8 cellular contexts compared by ENCODE assay signal in the genomic region with DNA sequence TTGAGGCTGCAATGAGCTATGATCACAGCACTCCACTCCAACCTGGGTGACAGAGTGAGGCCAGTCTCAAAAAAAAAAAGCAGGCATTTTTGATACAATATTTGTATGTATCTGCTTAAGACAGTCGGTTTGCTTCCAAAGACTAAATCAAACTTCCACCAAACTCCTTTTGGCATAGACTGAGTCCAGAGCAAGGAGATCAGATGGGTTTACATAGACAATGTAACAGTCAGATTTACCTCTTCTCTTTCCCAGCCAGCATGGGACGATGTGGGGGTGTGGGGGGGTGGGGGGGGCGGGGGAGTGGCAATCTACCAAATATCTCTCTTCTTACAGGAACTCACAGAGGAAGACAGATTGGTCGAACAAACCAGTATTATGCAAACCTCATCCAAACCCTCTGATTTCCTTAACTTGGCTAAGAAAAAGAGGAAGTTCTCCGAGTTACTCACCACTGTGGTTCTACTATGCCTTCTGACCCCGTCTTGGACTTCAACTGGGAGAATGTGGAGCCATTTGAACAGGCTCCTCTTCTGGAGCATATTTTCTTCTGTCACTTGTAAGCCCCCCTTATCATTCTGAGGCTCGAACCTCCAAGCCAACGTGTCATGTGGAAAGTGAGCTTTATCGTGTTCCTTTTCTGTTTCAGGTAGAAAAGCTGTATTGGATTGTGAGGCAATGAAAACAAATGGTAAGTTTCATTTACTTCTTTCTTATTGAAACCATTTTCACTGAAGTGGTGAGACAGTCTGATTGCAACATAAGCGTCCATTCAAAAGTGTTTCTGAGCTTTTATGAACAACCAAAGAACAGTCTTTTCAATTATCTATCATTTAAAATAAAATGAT. TPM values are rescaled to one million over a fixed set of nuclear protein-coding genes. Genes with fewer than 3 reads are reported as not detected.
DNase-seq lines count a peak whose midpoint lies in the region; ATAC-seq and TF ChIP-seq lines count a peak whose summit lies in the region.

A gene with protein sequence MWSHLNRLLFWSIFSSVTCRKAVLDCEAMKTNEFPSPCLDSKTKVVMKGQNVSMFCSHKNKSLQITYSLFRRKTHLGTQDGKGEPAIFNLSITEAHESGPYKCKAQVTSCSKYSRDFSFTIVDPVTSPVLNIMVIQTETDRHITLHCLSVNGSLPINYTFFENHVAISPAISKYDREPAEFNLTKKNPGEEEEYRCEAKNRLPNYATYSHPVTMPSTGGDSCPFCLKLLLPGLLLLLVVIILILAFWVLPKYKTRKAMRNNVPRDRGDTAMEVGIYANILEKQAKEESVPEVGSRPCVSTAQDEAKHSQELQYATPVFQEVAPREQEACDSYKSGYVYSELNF (plus strand): TSS at position 451 of the 848 bp plus-strand sequence. CDS start 54 bp downstream, at position 505.

- TF ChIP-seq CTCF in DOHH2 (IDR thresholded peaks at IDR 0.05; ENCODE audit: low read depth, low read length, poor library complexity, severe bottlenecking) (no peak), HL-60 (IDR thresholded peaks at IDR 0.05; ENCODE audit: insufficient read depth, low read length) (no peak), thoracic aorta (IDR thresholded peaks at IDR 0.05) (no peak)

- H3K9me3 ChIP-seq in DOHH2 (ENCODE audit: control insufficient read depth, insufficient read depth, low read length) (no peaks in the 10 kb centered on the region), thoracic aorta (no peaks in the 10 kb centered on the region)

- H3K4me3 Mint-ChIP-seq in activated naive CD8-positive, alpha-beta T cell treated with anti-CD3 and anti-CD28 coated beads, Interleukin-2, amount 10 ng/mL, durations not matched to agents 7 days and 5 days, result peak within 1 kb of the TSS; percentile 9

- POLR2A ChIA-PET in activated naive CD8-positive, alpha-beta T cell treated with anti-CD3 and anti-CD28 coated beads, Interleukin-2, amount 10 ng/mL, durations not matched to agents 7 days and 5 days (lab: Charles Lee), result no interaction called here

- peak; percentile 97 to 99 for DNase-seq in HL-60 (ENCODE audit: low read depth in 1 of 2, low spot score in 1 of 2)
- no peak for DNase-seq in activated naive CD8-positive, alpha-beta T cell treated with anti-CD3 and anti-CD28 coated beads, Interleukin-2, amount 10 ng/mL, durations not matched to agents 7 days and 5 days
- DNase-seq in hippocampal formation (lab: John Stamatoyannopoulos, UW), result peak; percentile 19 to 40
- no peak for DNase-seq in thoracic aorta (ENCODE audit: low spot score)
- DNase-seq in activated effector memory CD4-positive, alpha-beta T cell treated with anti-CD3 and anti-CD28 coated beads, Interleukin-2, amount 50 U/mL, for 16 hours, result no peak
- no peak for DNase-seq in stimulated activated naive CD4-positive, alpha-beta T cell treated with Interleukin-2 at 50 U/mL for 16 hours (lab: John Stamatoyannopoulos, UW)

- peaks cover 12% of the 10 kb centered on the region for H3K4me1 Mint-ChIP-seq in activated naive CD8-positive, alpha-beta T cell treated with anti-CD3 and anti-CD28 coated beads, Interleukin-2, amount 10 ng/mL, durations not matched to agents 7 days and 5 days

- H3K79me2 ChIP-seq in DOHH2 (ENCODE audit: control insufficient read depth, low read length), result peaks cover 45% of the 10 kb centered on the region

- no peaks in the 10 kb centered on the region for H3K27me3 Mint-ChIP-seq in activated naive CD8-positive, alpha-beta T cell treated with anti-CD3 and anti-CD28 coated beads, Interleukin-2, amount 10 ng/mL, durations not matched to agents 7 days and 5 days

- H3K4me2 ChIP-seq in DOHH2 (ENCODE audit: low read length), result peak within 1 kb of the TSS; percentile 94

- peaks cover 43% of the 10 kb centered on the region for H3K36me3 ChIP-seq in DOHH2 (ENCODE audit: control insufficient read depth, low read length)
- no peaks in the 10 kb centered on the region for H3K36me3 ChIP-seq in thoracic aorta

- peak within 1 kb of the TSS; percentile 92 for H3K27ac ChIP-seq in DOHH2 (ENCODE audit: low read depth, low read length)
- peak within 1 kb of the TSS; percentile 88 for H3K27ac ChIP-seq in HL-60 (replicated peaks)
- peak within 1 kb of the TSS in 1 of 2 donors; percentile 34 for H3K27ac ChIP-seq in thoracic aorta

- ATAC-seq in activated naive CD8-positive, alpha-beta T cell treated with anti-CD3 and anti-CD28 coated beads, Interleukin-2, amount 10 ng/mL, durations not matched to agents 7 days and 5 days (ENCODE audit: low read depth), result no peak
- ATAC-seq in thoracic aorta (ENCODE audit: insufficient number of reproducible peaks, low FRiP score, low read depth), result no peak
- no peak for ATAC-seq in GM18498 (IDR thresholded peaks at IDR 0.05; ENCODE audit: unreplicated experiment)

- H3K4me1 ChIP-seq in DOHH2 (ENCODE audit: control insufficient read depth, low read length) (peaks cover 55% of the 10 kb centered on the region), thoracic aorta (ENCODE audit: control insufficient read depth in 1 of 2, low read depth in 2 of 2) (no peaks in the 10 kb centered on the region)

- no peaks in the 10 kb centered on the region for H3K9me3 Mint-ChIP-seq in activated naive CD8-positive, alpha-beta T cell treated with anti-CD3 and anti-CD28 coated beads, Interleukin-2, amount 10 ng/mL, durations not matched to agents 7 days and 5 days

- no peaks in the 10 kb centered on the region for H3K36me3 Mint-ChIP-seq in activated naive CD8-positive, alpha-beta T cell treated with anti-CD3 and anti-CD28 coated beads, Interleukin-2, amount 10 ng/mL, durations not matched to agents 7 days and 5 days

- H3F3A ChIP-seq in DOHH2 (ENCODE audit: control insufficient read depth, insufficient read depth), result peaks cover 13% of the 10 kb centered on the region

- no peaks in the 10 kb centered on the region for H4K20me1 ChIP-seq in DOHH2 (ENCODE audit: control insufficient read depth, insufficient read depth, low read depth, low read length)

- peak within 1 kb of the TSS; percentile 64 for H3K27ac Mint-ChIP-seq in activated naive CD8-positive, alpha-beta T cell treated with anti-CD3 and anti-CD28 coated beads, Interleukin-2, amount 10 ng/mL, durations not matched to agents 7 days and 5 days

- H3K9me2 ChIP-seq in DOHH2 (replicated peaks; ENCODE audit: control insufficient read depth, low read length), result no peaks in the 10 kb centered on the region

- H3K4me3 ChIP-seq in DOHH2 (ENCODE audit: low read length), result peak within 1 kb of the TSS; percentile 99
- H3K4me3 ChIP-seq in HL-60 (replicated peaks; ENCODE audit: insufficient read depth, low read length), result peak within 1 kb of the TSS; percentile 20
- peak within 1 kb of the TSS; percentile 15 for H3K4me3 ChIP-seq in thoracic aorta

- H3K27me3 ChIP-seq in DOHH2 (ENCODE audit: control insufficient read depth, low read length) (no peaks in the 10 kb centered on the region), HL-60 (ENCODE audit: insufficient read depth, poor library complexity, severe bottlenecking) (no peaks in the 10 kb centered on the region), thoracic aorta (replicated peaks; ENCODE audit: insufficient read depth) (no peaks in the 10 kb centered on the region)

RNA-seq across cellular contexts. Expression of the gene that starts here (rescaled TPM):
- total RNA-seq in activated naive CD8-positive, alpha-beta T cell treated with anti-CD3 and anti-CD28 coated beads, Interleukin-2, amount 10 ng/mL, durations not matched to agents 7 days and 5 days, result 1 to 10 TPM in 1 of 2 experiments, under 1 TPM in 1; 0.65 to 1.2 TPM
- total RNA-seq in thoracic aorta, result 10 to 100 TPM; 10.0 to 28.8 TPM

Comparison
In these comparisons a context has a peak if more than half of its experiments do, and no peak if none do; other contexts are left out.
1. RNA of the gene that starts here (total RNA-seq): 10.0 to 28.8 TPM in thoracic aorta; 0.65 to 1.2 TPM in activated naive CD8-positive, alpha-beta T cell treated with anti-CD3 and anti-CD28 coated beads, Interleukin-2, amount 10 ng/mL, durations not matched to agents 7 days and 5 days; every median in the first group is over 4 times any median in the second.
2. H3K4me3 ChIP-seq: peak in every context shown above with its lines; median percentile 99 in DOHH2; 20 in HL-60; 15 in thoracic aorta.
3. DNase-seq: peak in HL-60 (2 of 2) and hippocampal formation (2 of 2); none in activated naive CD8-positive, alpha-beta T cell treated with anti-CD3 and anti-CD28 coated beads, Interleukin-2, amount 10 ng/mL, durations not matched to agents 7 days and 5 days (single experiment), thoracic aorta (single experiment), activated effector memory CD4-positive, alpha-beta T cell treated with anti-CD3 and anti-CD28 coated beads, Interleukin-2, amount 50 U/mL, for 16 hours (single experiment) and stimulated activated naive CD4-positive, alpha-beta T cell treated with Interleukin-2 at 50 U/mL for 16 hours (single experiment).